In the genomic region with DNA sequence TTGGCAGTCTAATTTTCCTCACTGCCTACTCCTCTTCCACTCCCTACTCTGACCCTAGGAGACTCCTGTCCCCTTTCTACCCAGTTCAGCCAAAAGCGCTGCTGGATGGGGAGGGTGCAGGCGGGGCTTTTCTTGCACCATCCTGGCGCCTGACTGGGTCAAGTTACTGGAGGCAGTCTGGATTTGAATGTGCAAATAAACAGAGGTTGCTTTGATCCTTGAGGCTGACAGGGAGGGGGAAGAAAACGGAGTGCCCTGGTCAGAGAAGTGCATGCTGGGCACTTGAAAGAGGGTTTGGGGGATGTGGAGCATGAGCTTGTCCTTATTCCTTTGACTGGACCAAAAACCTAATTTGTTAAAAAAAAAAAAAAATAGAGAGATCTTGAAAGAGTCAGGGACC, we compare ENCODE assay signal across 11 cellular contexts.
DNase-seq lines count a peak whose midpoint lies in the region; ATAC-seq and TF ChIP-seq lines count a peak whose summit lies in the region.
"Had no signal": no experiment of that assay in that cellular context is flagged by ENCODE, and none has a peak within 500 bp of the region (broad histone marks: within the 10 kb centered on the region; RNA-seq: fewer than 3 reads in every experiment).

No MANE protein-coding gene starts in this region.

- H2BK15ac ChIP-seq in neuronal stem cell (ENCODE audit: low read length): no peak overlapping the region

- no peak overlapping the region for H3K23ac ChIP-seq in neuronal stem cell (ENCODE audit: low read depth, low read length, poor library complexity)

- H2AK5ac ChIP-seq in neuronal stem cell (ENCODE audit: low read depth, low read length): no peak overlapping the region

- H3K9ac ChIP-seq in ES-I3 (ENCODE audit: low read depth, low read length) (peak overlapping the region; percentile 2; the same call in 1 of the 2 replicates), neuronal stem cell (ENCODE audit: low read depth, low read length, poor library complexity) (no peak overlapping the region)

- no peak overlapping the region for H3K14ac ChIP-seq in neuronal stem cell (ENCODE audit: low read length)

- no peak overlapping the region for H4K8ac ChIP-seq in neuronal stem cell (ENCODE audit: low read depth, low read length)

- peaks cover 5% of the 10 kb centered on the region; the same call in 1 of the 2 replicates for H3K9me3 ChIP-seq in ES-I3 (ENCODE audit: control insufficient read depth, insufficient read depth, low read length)
- H3K9me3 ChIP-seq in ectodermal cell (ENCODE audit: control insufficient read depth, low read length): no peaks in the 10 kb centered on the region
- H3K9me3 ChIP-seq in neuronal stem cell (replicated peaks in 1 of 2; ENCODE audit: control insufficient read depth in 2 of 2, insufficient read depth in 1 of 2, low read depth in 1 of 2, low read length in 2 of 2): no peaks in the 10 kb centered on the region

- H3K27me3 ChIP-seq in ectodermal cell (ENCODE audit: control insufficient read depth, insufficient read depth, low read length, poor library complexity, severe bottlenecking) (no peaks in the 10 kb centered on the region), neuronal stem cell (ENCODE audit: control insufficient read depth in 3 of 3, insufficient read depth in 3 of 3, low read depth in 1 of 3, low read length in 3 of 3) (no peaks in the 10 kb centered on the region), foreskin keratinocyte (peaks cover 10% of the 10 kb centered on the region)

- H3K4me3 ChIP-seq in ectodermal cell (ENCODE audit: insufficient read depth, low read depth, low read length) (no peak overlapping the region), neuronal stem cell (ENCODE audit: low read length in 2 of 2) (no peak overlapping the region)

- no peak for ATAC-seq in GM18858 (IDR thresholded peaks at IDR 0.05; ENCODE audit: unreplicated experiment)
- no peak for ATAC-seq in foreskin keratinocyte
- ATAC-seq: left colon; stimulated activated naive B cell treated with anti-CD40 and anti-IgM and Interleukin-4, amounts not matched to agents 10 μg/mL and 1 μg/mL and 100 μg/mL, for 72 hours had no signal

- no peak overlapping the region for H3K4ac ChIP-seq in neuronal stem cell (ENCODE audit: low read length)

- peak; percentile 48 to 69 for DNase-seq in NCI-H1930 (lab: John Stamatoyannopoulos, UW)
- peak; percentile 51 for DNase-seq in neuronal stem cell (ENCODE audit: low spot score)
- no peak for DNase-seq in NCI-H1105 (lab: John Stamatoyannopoulos, UW)
- DNase-seq in SHP77 treated with DMSO at 0.1 percent for 48 hours (lab: John Stamatoyannopoulos, UW): no peak
- no peak for DNase-seq in foreskin keratinocyte
- DNase-seq: GDM1; left colon; stimulated activated naive B cell treated with anti-CD40 and anti-IgM and Interleukin-4, amounts not matched to agents 10 μg/mL and 1 μg/mL and 100 μg/mL, for 72 hours had no signal

- WGBS in ectodermal cell, 2 experiments: 1% methylated on average over 4 of the region's 4 CpGs
- no CpG with 5 or more reads among the region's 4 CpGs for WGBS in neuronal stem cell (ENCODE audit: extremely low coverage in 2 of 2, insufficient read length in 2 of 2, insufficient replicate concordance in 1 of 2), 2 donors

- H2BK5ac ChIP-seq in neuronal stem cell (ENCODE audit: low read length): peak overlapping the region; percentile 30

- H2BK12ac ChIP-seq in neuronal stem cell (ENCODE audit: low read length): no peak overlapping the region

- no peaks in the 10 kb centered on the region for H3K36me3 ChIP-seq in ES-I3 (ENCODE audit: insufficient read depth, low read length)
- H3K36me3 ChIP-seq in ectodermal cell (ENCODE audit: control insufficient read depth, insufficient read depth, low read length): no peaks in the 10 kb centered on the region
- no peaks in the 10 kb centered on the region for H3K36me3 ChIP-seq in neuronal stem cell (replicated peaks in 1 of 2; ENCODE audit: control insufficient read depth in 2 of 2, insufficient read depth in 2 of 2, low read length in 2 of 2)

- H3K18ac ChIP-seq in neuronal stem cell (ENCODE audit: low read length): no peak overlapping the region

- H2BK120ac ChIP-seq in neuronal stem cell (ENCODE audit: low read depth, low read length): no peak overlapping the region

- H3K4me2 ChIP-seq in neuronal stem cell (ENCODE audit: insufficient read depth, low read length, poor library complexity, severe bottlenecking): peak overlapping the region; percentile 21

- H3K27ac ChIP-seq in ectodermal cell (ENCODE audit: insufficient read depth, low read depth, low read length, poor library complexity, severe bottlenecking) (peak overlapping the region; percentile 96), neuronal stem cell (replicated peaks; ENCODE audit: low read length) (peak overlapping the region; percentile 83), foreskin keratinocyte (no peak overlapping the region)

- no peaks in the 10 kb centered on the region for H3K79me1 ChIP-seq in neuronal stem cell (ENCODE audit: low read depth, low read length)

- peak overlapping the region; percentile 79 for H2AFZ ChIP-seq in neuronal stem cell (ENCODE audit: low read length)

- no peak for TF ChIP-seq CTCF in foreskin keratinocyte (conservative IDR thresholded peaks at IDR 0.05)

- peaks cover 15% of the 10 kb centered on the region; the same call in 1 of the 2 replicates for H3K4me1 ChIP-seq in ES-I3 (ENCODE audit: insufficient read depth, low read length)
- H3K4me1 ChIP-seq in ectodermal cell (ENCODE audit: control insufficient read depth, insufficient read depth, low read length): peaks cover 33% of the 10 kb centered on the region
- peaks cover 18 to 24% of the 10 kb centered on the region in 2 donors for H3K4me1 ChIP-seq in neuronal stem cell (ENCODE audit: control insufficient read depth in 2 of 2, insufficient read depth in 1 of 2, low read depth in 1 of 2, low read length in 2 of 2)
- H3K4me1 ChIP-seq in foreskin keratinocyte: no peaks in the 10 kb centered on the region

- no peak overlapping the region for H4K91ac ChIP-seq in neuronal stem cell (ENCODE audit: low read depth, low read length, poor library complexity)

Comparison
In these comparisons a context has a peak if more than half of its experiments do, and no peak if none do; other contexts are left out.
1. DNase-seq: peak in NCI-H1930 (2 of 2) and neuronal stem cell (single experiment); none in NCI-H1105 (single experiment), SHP77 treated with DMSO at 0.1 percent for 48 hours (single experiment) and foreskin keratinocyte (0 of 2).